In genomic region chr9:79559501-79560181, GRCh38 we compare ENCODE assay signal across 12 cellular contexts. TPM values are rescaled to one million over a fixed set of nuclear protein-coding genes. Genes with fewer than 3 reads are reported as not detected.
DNase-seq lines count a peak whose midpoint lies in the region; ATAC-seq and TF ChIP-seq lines count a peak whose summit lies in the region.
"Had no signal": no experiment of that assay in that cellular context is flagged by ENCODE, and none has a peak within 500 bp of the region (broad histone marks: within the 10 kb centered on the region; RNA-seq: fewer than 3 reads in every experiment).

No MANE protein-coding gene starts in this region.

- peaks cover 3% of the 10 kb centered on the region; the same call in 1 of the 2 replicates for H3K9me1 ChIP-seq in IMR-90 (ENCODE audit: insufficient read depth, low read length)

- H3K27ac ChIP-seq in IMR-90 (ENCODE audit: insufficient read depth, low read length): no peak overlapping the region
- peak overlapping the region; percentile 87 for H3K27ac ChIP-seq in substantia nigra (ENCODE audit: low read depth, low read length, poor library complexity, severe bottlenecking)

- TF ChIP-seq CTCF in IMR-90 (conservative IDR thresholded peaks at IDR 0.05; ENCODE audit: low read depth, low read length) (no peak), endothelial cell (IDR thresholded peaks at IDR 0.05; ENCODE audit: unreplicated experiment) (no peak)

- no peak overlapping the region for H4K91ac ChIP-seq in IMR-90 (ENCODE audit: insufficient read depth, low read depth, low read length)

- peaks cover 1% of the 10 kb centered on the region for H3K27me3 Mint-ChIP-seq in endothelial cell (ENCODE audit: unreplicated experiment)

- H3K4me3 ChIP-seq in IMR-90 (ENCODE audit: insufficient read depth, low read depth, low read length): no peak overlapping the region

- no peaks in the 10 kb centered on the region for H4K20me1 ChIP-seq in IMR-90 (ENCODE audit: insufficient read depth, low read length)

- no peak for TF ChIP-seq RAD21 in IMR-90 (IDR thresholded peaks at IDR 0.05; ENCODE audit: low read length)

- no peaks in the 10 kb centered on the region for H3K27me3 ChIP-seq in IMR-90 (ENCODE audit: control insufficient read depth, insufficient read depth, low read length)

- peak; percentile 85 for ATAC-seq in IMR-90 (ENCODE audit: low read depth)
- no peak for ATAC-seq in HG02678 (IDR thresholded peaks at IDR 0.05; ENCODE audit: unreplicated experiment)
- ATAC-seq in GM19397 (IDR thresholded peaks at IDR 0.05; ENCODE audit: unreplicated experiment): no peak
- ATAC-seq: naive thymus-derived CD4-positive, alpha-beta T cell had no signal

- no TSS peak for BruUV-seq in IMR-90 (replicated peaks; lab: Mats Ljungman, UMichigan)

- no peak overlapping the region for H4K5ac ChIP-seq in IMR-90 (ENCODE audit: low read depth, low read length)

- H3K4me1 Mint-ChIP-seq in endothelial cell (ENCODE audit: unreplicated experiment): peaks cover 24% of the 10 kb centered on the region
- H3K4me1 Mint-ChIP-seq: CD14-positive monocyte had no signal

- no peak overlapping the region for H3K4ac ChIP-seq in IMR-90 (ENCODE audit: low read depth, low read length)

- H2BK5ac ChIP-seq in IMR-90 (ENCODE audit: low read depth, low read length, poor library complexity, severe bottlenecking): no peak overlapping the region

- no peaks in the 10 kb centered on the region for H3K79me1 ChIP-seq in IMR-90 (ENCODE audit: low read depth in 1 of 2, low read length in 2 of 2)

- TF ChIP-seq POLR2A in IMR-90 (IDR thresholded peaks at IDR 0.05; ENCODE audit: low read depth, low read length): no peak

- H3K9me3 Mint-ChIP-seq in endothelial cell (ENCODE audit: unreplicated experiment): no peaks in the 10 kb centered on the region
- H3K9me3 Mint-ChIP-seq: T-helper 2 cell treated with Interferon-gamma antibody and Interleukin-4, amounts not matched to agents 5 μg/mL and 100 μg/mL, for 36 hours had no signal

- dilution Hi-C loops in IMR-90 (cut with HindIII; ENCODE audit: low sequenced_read_pairs, unreplicated experiment): no loop called here

- WGBS in IMR-90 (ENCODE audit: extremely low coverage in 2 of 2, insufficient read length in 1 of 2), 2 experiments: no CpG with 5 or more reads among the region's 3 CpGs

- H2BK15ac ChIP-seq in IMR-90 (ENCODE audit: low read depth, low read length): no peak overlapping the region

- H3K36me3 Mint-ChIP-seq in endothelial cell (ENCODE audit: low read depth, unreplicated experiment): no peaks in the 10 kb centered on the region
- H3K36me3 Mint-ChIP-seq: CD14-positive monocyte; naive thymus-derived CD4-positive, alpha-beta T cell had no signal

- H2AK5ac ChIP-seq in IMR-90 (ENCODE audit: low read depth, low read length): no peak overlapping the region

- DNase-seq in IMR-90: peak; percentile 57
- DNase-seq in NCI-H345 (lab: John Stamatoyannopoulos, UW): peak; percentile 45
- DNase-seq in endothelial cell (ENCODE audit: low spot score): no peak
- peak in 7 of 49 donors; percentile 12 to 69 (median 26) for DNase-seq in substantia nigra (lab: John Stamatoyannopoulos, UW)
- DNase-seq in NCI-H128 (lab: John Stamatoyannopoulos, UW; ENCODE audit: unreplicated experiment): no peak
- DNase-seq: naive thymus-derived CD4-positive, alpha-beta T cell; NCI-H226; RPMI8226 had no signal

- intact Hi-C loops in IMR-90 (cut with micrococcal nuclease): no loop called here

- no peaks in the 10 kb centered on the region for H3K36me3 ChIP-seq in IMR-90 (ENCODE audit: control insufficient read depth, insufficient read depth, low read length)

- no peak overlapping the region for H3K4me3 Mint-ChIP-seq in endothelial cell (ENCODE audit: unreplicated experiment)
- H3K4me3 Mint-ChIP-seq: CD14-positive monocyte; naive thymus-derived CD4-positive, alpha-beta T cell; T-helper 2 cell treated with Interferon-gamma antibody and Interleukin-4, amounts not matched to agents 5 μg/mL and 100 μg/mL, for 36 hours had no signal

- H3K4me2 ChIP-seq in IMR-90 (ENCODE audit: low read depth, low read length): no peak overlapping the region; the same call in 1 of the 2 replicates

- H2AK9ac ChIP-seq in IMR-90 (replicated peaks; ENCODE audit: low read depth, low read length, poor library complexity): no peak overlapping the region

- H3K18ac ChIP-seq in IMR-90 (ENCODE audit: low read depth, low read length): no peak overlapping the region

- no peak overlapping the region for H3K23ac ChIP-seq in IMR-90 (ENCODE audit: low read depth, low read length)

- POLR2A ChIA-PET in IMR-90 (lab: Charles Lee; ENCODE audit: unreplicated experiment): no interaction called here

- H3K14ac ChIP-seq in IMR-90 (replicated peaks; ENCODE audit: low read depth, low read length): no peak overlapping the region

- no peak overlapping the region for H4K8ac ChIP-seq in IMR-90 (ENCODE audit: low read depth in 2 of 2, low read length in 2 of 2)

- CTCF ChIA-PET in IMR-90 (lab: Yijun Ruan, JAX): interaction anchor here (1.4 kb wide), 1 partner anchor 16 kb away, joined by 3 read pairs; no protein-coding TSS in a partner anchor

- no peak overlapping the region for H3K56ac ChIP-seq in IMR-90 (ENCODE audit: extremely low read depth, insufficient read depth, low read length)

- in situ Hi-C loops in IMR-90 (cut with MboI; ENCODE audit: low sequenced_read_pairs): loop anchor here (10.0 to 25.0 kb wide), 3 partner anchors 422 to 1115 kb away; no protein-coding TSS in a partner anchor

- 0 out of 2 replicates have a peak overlapping the region, but pooled peaks have one; percentile 2 for H2BK20ac ChIP-seq in IMR-90 (ENCODE audit: low read depth, low read length)

- no peaks in the 10 kb centered on the region; the same call in 1 of the 2 replicates for H3K4me1 ChIP-seq in IMR-90 (ENCODE audit: control insufficient read depth, insufficient read depth, low read length)

- peak overlapping the region; percentile 64 for H3K27ac Mint-ChIP-seq in endothelial cell (ENCODE audit: unreplicated experiment)
- H3K27ac Mint-ChIP-seq: CD14-positive monocyte; naive thymus-derived CD4-positive, alpha-beta T cell; T-helper 2 cell treated with Interferon-gamma antibody and Interleukin-4, amounts not matched to agents 5 μg/mL and 100 μg/mL, for 36 hours had no signal

- H2BK120ac ChIP-seq in IMR-90 (ENCODE audit: low read depth, low read length): no peak overlapping the region

- no peak overlapping the region for H3K9ac ChIP-seq in IMR-90 (ENCODE audit: low read depth, low read length)

- H3K9me3 ChIP-seq in IMR-90 (ENCODE audit: control insufficient read depth, insufficient read depth, low read length): no peaks in the 10 kb centered on the region

- no peak overlapping the region for H2AFZ ChIP-seq in IMR-90 (replicated peaks; ENCODE audit: low read length, poor library complexity)

TF ChIP-seq in IMR-90, 13 proteins besides CTCF, POLR2A, EP300 and RAD21:
- TF ChIP-seq SMC3 (IDR thresholded peaks at IDR 0.05; ENCODE audit: low read depth, low read length) (no peak), ELK1 (IDR thresholded peaks at IDR 0.05; ENCODE audit: borderline replicate concordance, low read depth, low read length) (no peak)

RNA-seq across cellular contexts. Expression of gene TLE4, which starts 12.1 kb away (rescaled TPM):
- total RNA-seq in IMR-90 (2012; rRNA removed): 76.9 and 78.1 TPM in 2 replicates
- 68.0 and 69.3 TPM in 2 replicates for polyA plus RNA-seq in IMR-90 (2012; rRNA removed)
- polyA plus RNA-seq in IMR-90 (2012; cell fraction: cytosol; rRNA removed): 39.6 and 53.9 TPM in 2 replicates
- 105 and 128 TPM in 2 replicates for polyA plus RNA-seq in IMR-90 (2012; cell fraction: nucleus; rRNA removed; ENCODE audit: low replicate concordance)
- total RNA-seq in endothelial cell (ENCODE audit: unreplicated experiment): 88.4 TPM

Comparison
In these comparisons a context has a peak if more than half of its experiments do, and no peak if none do; other contexts are left out.
1. DNase-seq: peak in IMR-90 (single experiment) and NCI-H345 (single experiment); none in endothelial cell (single experiment) and NCI-H128 (single experiment).